26 cellular contexts compared by ENCODE assay signal in the genomic region with DNA sequence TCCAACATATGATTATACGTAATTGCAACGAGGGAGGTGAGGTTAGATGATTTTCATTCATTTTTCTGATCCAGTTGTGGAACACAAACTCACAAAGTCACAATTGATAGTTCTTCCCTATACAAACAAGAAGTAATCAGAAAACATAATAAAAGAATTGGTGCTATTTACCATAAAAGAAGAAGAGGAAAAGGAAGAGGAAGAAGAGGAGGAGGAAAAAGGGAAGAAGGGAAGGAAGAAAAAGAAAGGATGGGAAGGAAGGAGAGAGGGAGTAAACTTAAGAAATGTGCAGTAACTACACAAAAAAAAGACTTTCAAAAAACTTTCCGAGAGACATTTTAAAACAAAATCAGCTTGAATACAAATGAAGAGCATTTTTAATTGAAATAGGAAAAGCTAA.
"Had no signal": no experiment of that assay in that cellular context is flagged by ENCODE, and none has a peak within 500 bp of the region (broad histone marks: within the 10 kb centered on the region; RNA-seq: fewer than 3 reads in every experiment).

No MANE protein-coding gene starts in this region.

- ATAC-seq: esophagus mucosa; gastrocnemius medialis; heart right ventricle; left cardiac atrium; left lung; left ventricle myocardium superior; lower lobe of right lung; mucosa of descending colon; naive thymus-derived CD8-positive, alpha-beta T cell had no signal

- H3K4me3 Mint-ChIP-seq: mesothelial cell of epicardium; naive B cell; naive thymus-derived CD8-positive, alpha-beta T cell had no signal

- H3K4me3 ChIP-seq: coronary artery, dorsolateral prefrontal cortex, esophagus squamous epithelium, gastrocnemius medialis, heart right ventricle, left lung, lower lobe of right lung, mucosa of descending colon had no signal

- H3K27ac ChIP-seq: coronary artery, dorsolateral prefrontal cortex, epithelial cell of prostate, esophagus squamous epithelium, gastrocnemius medialis, heart right ventricle, left lung, lower lobe of right lung had no signal

- H3K36me3 Mint-ChIP-seq: mesothelial cell of epicardium; naive B cell; naive thymus-derived CD8-positive, alpha-beta T cell had no signal

- FAIRE-seq: keratinocyte had no signal

- H3K4me1 Mint-ChIP-seq: mesothelial cell of epicardium had no signal

- DNase-seq: dermis blood vessel endothelial cell; dorsolateral prefrontal cortex; effector CD4-positive, alpha-beta T cell; effector memory CD4-positive, alpha-beta T cell; erythroblast; esophagus squamous epithelium; foreskin fibroblast; foreskin melanocyte; gastrocnemius medialis; glutamatergic neuron; head of caudate nucleus; heart right ventricle; hippocampal formation; left cardiac atrium; left lung; left ventricle myocardium superior; lower lobe of right lung; mesenchymal stem cell; mucosa of descending colon; naive B cell; naive thymus-derived CD8-positive, alpha-beta T cell had no signal

- H3K9me3 ChIP-seq: esophagus squamous epithelium, gastrocnemius medialis, heart right ventricle, left lung, lower lobe of right lung, mucosa of descending colon had no signal

- H3K27ac Mint-ChIP-seq: mesothelial cell of epicardium; naive B cell; naive thymus-derived CD8-positive, alpha-beta T cell had no signal

- H3K36me3 ChIP-seq: esophagus squamous epithelium, gastrocnemius medialis, heart right ventricle, left lung, lower lobe of right lung had no signal

- H3K9me3 Mint-ChIP-seq: mesothelial cell of epicardium; naive B cell; naive thymus-derived CD8-positive, alpha-beta T cell had no signal
